ENCODE assay signal across 8 cellular contexts in genomic region chrX:124406294-124407013, GRCh38.
A peak's percentile ranks its signal among the peaks of the same experiment; 100 is the strongest.
DNase-seq lines count a peak whose midpoint lies in the region; TF ChIP-seq lines count a peak whose summit lies in the region.

No MANE protein-coding gene starts in this region.

- H3K4me1 Mint-ChIP-seq in CD4-positive, alpha-beta memory T cell: peaks cover 0 to 1% (median under 1%) of the 10 kb centered on the region in 4 donors
- H3K4me1 Mint-ChIP-seq in type B pancreatic cell (ENCODE audit: unreplicated experiment): peaks cover 6% of the 10 kb centered on the region

- peak; percentile 21 for TF ChIP-seq CTCF in fibroblast of the aortic adventitia (IDR thresholded peaks at IDR 0.05; ENCODE audit: insufficient read depth, low read length)
- peak; percentile 15 for TF ChIP-seq CTCF in parathyroid adenoma (IDR thresholded peaks at IDR 0.05)
- TF ChIP-seq CTCF in type B pancreatic cell (conservative IDR thresholded peaks at IDR 0.05): peak; percentile 91

- H3K9me3 Mint-ChIP-seq in CD4-positive, alpha-beta memory T cell: no peaks in the 10 kb centered on the region
- no peaks in the 10 kb centered on the region for H3K9me3 Mint-ChIP-seq in type B pancreatic cell

- POLR2A ChIA-PET in CD4-positive, alpha-beta memory T cell (lab: Charles Lee; ENCODE audit: partially characterized antibody): no interaction called here

- H3K4me2 ChIP-seq in parathyroid adenoma (ENCODE audit: low read length): no peak overlapping the region

- H3K36me3 ChIP-seq in CD4-positive, alpha-beta memory T cell (ENCODE audit: insufficient read depth, low read length): no peaks in the 10 kb centered on the region
- no peaks in the 10 kb centered on the region for H3K36me3 ChIP-seq in parathyroid adenoma (ENCODE audit: control insufficient read depth, insufficient read depth, low read length)

- H3K27me3 Mint-ChIP-seq in CD4-positive, alpha-beta memory T cell: no peaks in the 10 kb centered on the region
- H3K27me3 Mint-ChIP-seq in type B pancreatic cell: peaks cover 26% of the 10 kb centered on the region

- H3K9me3 ChIP-seq in CD4-positive, alpha-beta memory T cell (ENCODE audit: control insufficient read depth in 1 of 2, low read length in 2 of 2): no peaks in the 10 kb centered on the region
- H3K9me3 ChIP-seq in parathyroid adenoma (ENCODE audit: control insufficient read depth, low read length): no peaks in the 10 kb centered on the region

- no peak overlapping the region for H3K27ac Mint-ChIP-seq in CD4-positive, alpha-beta memory T cell
- peak overlapping the region; percentile 14 for H3K27ac Mint-ChIP-seq in type B pancreatic cell

- intact Hi-C loops in CD4-positive, alpha-beta memory T cell (cut with micrococcal nuclease): loop anchor here (1.0 kb wide), 1 partner anchor 725 kb away; no protein-coding TSS in a partner anchor

- no peaks in the 10 kb centered on the region for H3K36me3 Mint-ChIP-seq in CD4-positive, alpha-beta memory T cell
- H3K36me3 Mint-ChIP-seq in type B pancreatic cell: no peaks in the 10 kb centered on the region

- H3K27me3 ChIP-seq in CD4-positive, alpha-beta memory T cell (ENCODE audit: insufficient read depth, low read length): no peaks in the 10 kb centered on the region
- no peaks in the 10 kb centered on the region for H3K27me3 ChIP-seq in parathyroid adenoma (ENCODE audit: control insufficient read depth, insufficient read depth, low read length)

- H3K4me3 ChIP-seq in CD4-positive, alpha-beta memory T cell (ENCODE audit: low read length in 2 of 2): no peak overlapping the region
- H3K4me3 ChIP-seq in fibroblast of the aortic adventitia (ENCODE audit: low read depth, low read length): no peak overlapping the region
- no peak overlapping the region for H3K4me3 ChIP-seq in parathyroid adenoma (ENCODE audit: low read depth, low read length)

- no peak overlapping the region for H2AFZ ChIP-seq in parathyroid adenoma

- CTCF ChIA-PET in CD4-positive, alpha-beta memory T cell (lab: Charles Lee; ENCODE audit: partially characterized antibody): interaction anchor here (0.6 to 3.0 kb wide), 9 partner anchors 10 to 725 kb away, joined by 3 to 21 read pairs (median 3); no protein-coding TSS in a partner anchor

- no peaks in the 10 kb centered on the region for H3K79me2 ChIP-seq in parathyroid adenoma

- peak; percentile 49 to 52 (median 52) for DNase-seq in CD4-positive, alpha-beta memory T cell
- peak; percentile 27 for DNase-seq in GM19240 (ENCODE audit: insufficient read length, low spot score)
- DNase-seq in HPDE6-E6E7 (ENCODE audit: extremely low spot score): peak; percentile 86
- DNase-seq in OCI-M1 (lab: John Stamatoyannopoulos, UW): peak; percentile 70
- peak; percentile 71 to 77 for DNase-seq in activated T-cell treated with anti-CD3 and anti-CD28 coated beads, Interleukin-2, amount 50 U/mL, for 48 hours
- peak; percentile 59 for DNase-seq in fibroblast of the aortic adventitia (ENCODE audit: low read depth)
- peak; percentile 70 for DNase-seq in type B pancreatic cell (ENCODE audit: extremely low spot score, unreplicated experiment)

- no peak overlapping the region for H3K4me3 Mint-ChIP-seq in CD4-positive, alpha-beta memory T cell
- peak overlapping the region; percentile 15 for H3K4me3 Mint-ChIP-seq in type B pancreatic cell

- no peak overlapping the region for H3K27ac ChIP-seq in CD4-positive, alpha-beta memory T cell (ENCODE audit: low read depth, low read length)
- H3K27ac ChIP-seq in parathyroid adenoma: no peak overlapping the region

- no peak overlapping the region for H3K9ac ChIP-seq in parathyroid adenoma

- no peaks in the 10 kb centered on the region for H3K4me1 ChIP-seq in CD4-positive, alpha-beta memory T cell (ENCODE audit: insufficient read depth, low read length)
- H3K4me1 ChIP-seq in parathyroid adenoma: no peaks in the 10 kb centered on the region

Comparison
In these comparisons a context has a peak if more than half of its experiments do, and no peak if none do; other contexts are left out.
1. DNase-seq: peak in every context shown above with its lines; median percentile 86 in HPDE6-E6E7; 74 in activated T-cell treated with anti-CD3 and anti-CD28 coated beads, Interleukin-2, amount 50 U/mL, for 48 hours; 70 in OCI-M1; 70 in type B pancreatic cell; 59 in fibroblast of the aortic adventitia; 52 in CD4-positive, alpha-beta memory T cell; 27 in GM19240.
2. CTCF ChIP-seq: peak in every context shown above with its lines; median percentile 91 in type B pancreatic cell; 21 in fibroblast of the aortic adventitia; 15 in parathyroid adenoma.